ENCODE assay signal across 1 cellular context in the genomic region with DNA sequence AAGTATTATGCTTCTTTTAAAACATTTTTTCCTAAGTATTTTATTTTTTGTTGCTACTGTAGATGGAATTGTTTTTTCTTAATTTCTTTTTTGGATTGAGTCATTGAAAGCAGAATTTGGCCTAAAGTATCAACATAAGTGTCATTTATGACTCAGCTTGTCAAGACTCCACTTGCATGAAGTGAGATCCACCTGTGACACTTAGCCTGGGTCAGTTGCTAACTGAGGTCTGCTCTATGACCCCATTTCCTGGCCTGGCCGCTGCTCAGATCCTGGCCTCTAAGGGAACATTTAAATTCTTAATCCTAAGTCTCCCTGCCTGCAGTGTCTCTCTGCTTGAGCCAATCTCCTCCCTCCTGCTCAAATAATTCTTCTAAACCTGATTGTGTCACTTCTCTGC.
TF ChIP-seq lines count a peak whose summit lies in the region.

No MANE protein-coding gene starts in this region.

TF ChIP-seq in endothelial cell of umbilical vein, 7 proteins besides CTCF, POLR2A, EP300 and RAD21:
- TF ChIP-seq FOS (IDR thresholded peaks at IDR 0.05; ENCODE audit: borderline replicate concordance, insufficient read depth, low read length), result peak; percentile 33
- TF ChIP-seq POLR2AphosphoS5 (IDR thresholded peaks at IDR 0.05; ENCODE audit: insufficient read depth, low read depth, low read length), result no peak
TF ChIP-seq in endothelial cell of umbilical vein: peak in this region for 1.
